Comparison of ENCODE assay signal across 8 cellular contexts in genomic region chr1:41918450-41919043, GRCh38. TPM values are rescaled to one million over a fixed set of nuclear protein-coding genes. Genes with fewer than 3 reads are reported as not detected.
DNase-seq lines count a peak whose midpoint lies in the region; ATAC-seq, FAIRE-seq and TF ChIP-seq lines count a peak whose summit lies in the region.

Gene HIVEP3 (minus strand): TSS chr1:41918922.

- H3K9ac ChIP-seq in H9 (ENCODE audit: extremely low read depth, insufficient read length, low read length), result no peak within 1 kb of the TSS

- no peak for ATAC-seq in HG02981 (IDR thresholded peaks at IDR 0.05; ENCODE audit: unreplicated experiment)

- H3K36me3 Mint-ChIP-seq in H9 (ENCODE audit: insufficient read depth in 1 of 3, low read depth in 3 of 3), result no peaks in the 10 kb centered on the region
- H3K36me3 Mint-ChIP-seq in type B pancreatic cell, result no peaks in the 10 kb centered on the region

- no CpG with 5 or more reads among the region's 15 CpGs for WGBS in H9 (ENCODE audit: extremely low coverage, insufficient read length, low lambda C conversion rate)
- 7 to 10% methylated on average over 14 to 15 of the region's 15 CpGs for WGBS in ectodermal cell, 2 experiments

- H3K27me3 ChIP-seq in H9 (ENCODE audit: insufficient read depth, low read length) (peaks cover 22% of the 10 kb centered on the region), ectodermal cell (ENCODE audit: control insufficient read depth, insufficient read depth, low read length, poor library complexity, severe bottlenecking) (peaks cover 40% of the 10 kb centered on the region)

- peak within 1 kb of the TSS; percentile 60 for H3K4me3 ChIP-seq in ectodermal cell (ENCODE audit: insufficient read depth, low read depth, low read length)

- no peak within 1 kb of the TSS for H3K4ac ChIP-seq in H9 (ENCODE audit: low read depth, low read length)

- no peak within 1 kb of the TSS for H4K8ac ChIP-seq in H9 (replicated peaks; ENCODE audit: insufficient read length, low read depth, low read length)

- H3K18ac ChIP-seq in H9 (ENCODE audit: insufficient read length, low read depth, low read length), result no peak within 1 kb of the TSS

- H3K4me1 Mint-ChIP-seq in H9 (peaks cover 30 to 32% of the 10 kb centered on the region in 2 experiments), type B pancreatic cell (ENCODE audit: unreplicated experiment) (peaks cover 32% of the 10 kb centered on the region)

- no peak within 1 kb of the TSS for H2BK5ac ChIP-seq in H9 (ENCODE audit: insufficient read length, low read length)

- H3K14ac ChIP-seq in H9 (ENCODE audit: insufficient read depth, low read length), result no peak within 1 kb of the TSS

- H3K23ac ChIP-seq in H9 (ENCODE audit: insufficient read length, low read depth, low read length), result no peak within 1 kb of the TSS

- H3K36me3 ChIP-seq in ectodermal cell (ENCODE audit: control insufficient read depth, insufficient read depth, low read length), result no peaks in the 10 kb centered on the region

- peaks cover 7% of the 10 kb centered on the region for H3K4me1 ChIP-seq in H9 (ENCODE audit: insufficient read depth, low read length)
- peaks cover 37% of the 10 kb centered on the region for H3K4me1 ChIP-seq in ectodermal cell (ENCODE audit: control insufficient read depth, insufficient read depth, low read length)

- H3K56ac ChIP-seq in H9 (ENCODE audit: insufficient read length, low read depth, low read length), result no peak within 1 kb of the TSS

- H3K4me3 Mint-ChIP-seq in H9 (peak within 1 kb of the TSS; percentile 61 to 81), type B pancreatic cell (peak within 1 kb of the TSS; percentile 89)

- no peak within 1 kb of the TSS; a peak in 1 of 7 replicates for H3K27ac Mint-ChIP-seq in H9
- H3K27ac Mint-ChIP-seq in type B pancreatic cell, result peak within 1 kb of the TSS; percentile 83

- no peak within 1 kb of the TSS for H4K5ac ChIP-seq in H9 (ENCODE audit: insufficient read length, low read depth, low read length)

- no peak within 1 kb of the TSS for H2BK12ac ChIP-seq in H9 (ENCODE audit: insufficient read length, low read depth, low read length)

- peak; percentile 44 for DNase-seq in AG08396 (ENCODE audit: low spot score)
- no peak for DNase-seq in H9
- peak; percentile 23 for DNase-seq in RCC 7860 (ENCODE audit: low spot score)
- DNase-seq in medulla oblongata (ENCODE audit: extremely low spot score), result peak; percentile 57
- no peak for DNase-seq in type B pancreatic cell (ENCODE audit: extremely low spot score, unreplicated experiment)
- DNase-seq in activated CD4-positive, alpha-beta T cell treated with anti-CD3 and anti-CD28 coated beads, Interleukin-2, amount 50 U/mL, for 4 hours, result no peak

- no peak within 1 kb of the TSS for H2AK5ac ChIP-seq in H9 (ENCODE audit: insufficient read length, low read length)

- no peak within 1 kb of the TSS for H4K91ac ChIP-seq in H9 (ENCODE audit: insufficient read length, low read depth, low read length)

- no peaks in the 10 kb centered on the region for H3K79me2 ChIP-seq in H9 (ENCODE audit: insufficient read depth, low read length)

- H2BK120ac ChIP-seq in H9 (ENCODE audit: low read depth, low read length, poor library complexity, severe bottlenecking), result no peak within 1 kb of the TSS

- H3K27ac ChIP-seq in H9 (ENCODE audit: insufficient read length, low read depth, low read length) (no peak within 1 kb of the TSS), ectodermal cell (ENCODE audit: insufficient read depth, low read depth, low read length, poor library complexity, severe bottlenecking) (no peak within 1 kb of the TSS)

- H3K23me2 ChIP-seq in H9 (ENCODE audit: insufficient read length, low read depth, low read length, poor library complexity, severe bottlenecking), result peaks cover 12% of the 10 kb centered on the region

- no peak for FAIRE-seq in RCC 7860 (lab: Jason Lieb, UNC)

- no peaks in the 10 kb centered on the region for H3K79me1 ChIP-seq in H9 (ENCODE audit: insufficient read depth, low read depth, low read length, poor library complexity, severe bottlenecking)

- no peak within 1 kb of the TSS for H2BK15ac ChIP-seq in H9 (ENCODE audit: low read depth, low read length)

- H3K9me3 Mint-ChIP-seq in H9, result peaks cover 0 to 3% of the 10 kb centered on the region in 2 experiments; a peak in 3 of 5 replicates
- H3K9me3 Mint-ChIP-seq in type B pancreatic cell, result no peaks in the 10 kb centered on the region

- TF ChIP-seq CTCF in H9 (conservative IDR thresholded peaks at IDR 0.05) (0 out of 3 replicates have a peak, but pooled peaks have one; percentile 26), type B pancreatic cell (conservative IDR thresholded peaks at IDR 0.05) (peak; percentile 67)

- peak within 1 kb of the TSS; percentile 82 for H3K4me2 ChIP-seq in H9 (ENCODE audit: insufficient read depth, insufficient read length, low read length)

- H4K20me1 ChIP-seq in H9 (ENCODE audit: control insufficient read depth, insufficient read depth, insufficient read length), result no peaks in the 10 kb centered on the region

- H3K9me3 ChIP-seq in H9 (ENCODE audit: control insufficient read depth, low read depth, low read length) (no peaks in the 10 kb centered on the region), ectodermal cell (ENCODE audit: control insufficient read depth, low read length) (no peaks in the 10 kb centered on the region)

- no peak within 1 kb of the TSS for H3T11ph ChIP-seq in H9 (ENCODE audit: low read length)

- H3K27me3 Mint-ChIP-seq in H9 (ENCODE audit: low read depth), result peaks cover 62% of the 10 kb centered on the region
- H3K27me3 Mint-ChIP-seq in type B pancreatic cell, result peaks cover 44% of the 10 kb centered on the region

- no peak within 1 kb of the TSS for H2BK20ac ChIP-seq in H9 (ENCODE audit: low read depth, low read length, poor library complexity, severe bottlenecking)

- H2AFZ ChIP-seq in H9 (ENCODE audit: low read length), result peak within 1 kb of the TSS; percentile 71

RNA-seq across cellular contexts. Expression of gene HIVEP3, which starts in this region (rescaled TPM):
- 1.2 and 1.4 TPM in 2 replicates for total RNA-seq in H9 (2021)
- polyA plus RNA-seq in ectodermal cell (2013, experiment 1 of 4), result 0.85 TPM
- polyA plus RNA-seq in ectodermal cell (2013, experiment 2 of 4), result 0.75 TPM
- polyA plus RNA-seq in ectodermal cell (2013, experiment 3 of 4), result 1.0 TPM
- 1.1 TPM for polyA plus RNA-seq in ectodermal cell (2013, experiment 4 of 4)
- 3.7 and 9.2 TPM in 2 replicates for total RNA-seq in type B pancreatic cell (ENCODE audit: low replicate concordance)

Comparison
In these comparisons a context has a peak if more than half of its experiments do, and no peak if none do; other contexts are left out.
1. DNase-seq: peak in AG08396 (single experiment), RCC 7860 (single experiment) and medulla oblongata (single experiment); none in H9 (single experiment), type B pancreatic cell (single experiment) and activated CD4-positive, alpha-beta T cell treated with anti-CD3 and anti-CD28 coated beads, Interleukin-2, amount 50 U/mL, for 4 hours (0 of 2).